1 cellular context compared by ENCODE assay signal in the genomic region with DNA sequence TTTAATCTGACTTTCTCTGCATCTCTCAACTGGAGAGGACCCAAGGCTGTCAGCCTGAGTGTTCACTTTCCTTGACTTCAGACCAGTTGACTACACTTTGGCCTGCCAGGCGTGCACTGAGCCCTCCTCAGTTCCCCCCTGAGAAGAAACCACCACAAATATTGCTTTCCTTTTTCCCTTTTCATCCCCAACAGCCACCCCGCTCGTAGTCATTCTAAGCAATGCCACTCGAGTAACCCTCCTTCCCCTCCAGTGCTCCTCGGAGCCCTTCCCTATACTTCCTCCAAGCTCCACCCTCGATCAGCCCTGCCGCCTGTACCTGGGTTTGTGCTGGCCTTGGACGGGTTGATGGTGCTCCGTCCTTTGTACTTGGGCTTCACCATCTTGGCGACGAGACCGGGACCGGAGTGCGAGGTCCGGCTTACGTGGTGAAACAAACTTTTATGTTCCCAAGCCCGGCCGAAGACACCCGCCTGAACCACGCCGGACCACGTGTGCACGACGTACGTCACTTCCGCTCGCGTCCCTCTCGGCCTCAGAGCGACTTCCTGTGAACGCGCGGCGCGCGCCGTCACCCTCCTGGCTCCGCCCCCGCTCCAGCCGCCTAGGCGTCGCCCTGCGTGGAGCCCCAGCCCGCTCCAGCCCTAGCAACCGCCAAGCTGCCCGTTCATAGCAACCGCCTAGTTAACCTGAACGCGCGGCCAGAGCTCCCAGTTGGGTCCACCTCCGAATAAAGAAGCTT.
TF ChIP-seq lines count a peak whose summit lies in the region.

A gene (minus strand): TSS at position 498 of the 742 bp plus-strand sequence. CDS start 115 bp downstream, at position 383.

TF ChIP-seq in HepG2, 621 proteins besides CTCF, POLR2A, EP300 and RAD21 (continued from another document and continues in another):
- TF ChIP-seq, protein P1, sequence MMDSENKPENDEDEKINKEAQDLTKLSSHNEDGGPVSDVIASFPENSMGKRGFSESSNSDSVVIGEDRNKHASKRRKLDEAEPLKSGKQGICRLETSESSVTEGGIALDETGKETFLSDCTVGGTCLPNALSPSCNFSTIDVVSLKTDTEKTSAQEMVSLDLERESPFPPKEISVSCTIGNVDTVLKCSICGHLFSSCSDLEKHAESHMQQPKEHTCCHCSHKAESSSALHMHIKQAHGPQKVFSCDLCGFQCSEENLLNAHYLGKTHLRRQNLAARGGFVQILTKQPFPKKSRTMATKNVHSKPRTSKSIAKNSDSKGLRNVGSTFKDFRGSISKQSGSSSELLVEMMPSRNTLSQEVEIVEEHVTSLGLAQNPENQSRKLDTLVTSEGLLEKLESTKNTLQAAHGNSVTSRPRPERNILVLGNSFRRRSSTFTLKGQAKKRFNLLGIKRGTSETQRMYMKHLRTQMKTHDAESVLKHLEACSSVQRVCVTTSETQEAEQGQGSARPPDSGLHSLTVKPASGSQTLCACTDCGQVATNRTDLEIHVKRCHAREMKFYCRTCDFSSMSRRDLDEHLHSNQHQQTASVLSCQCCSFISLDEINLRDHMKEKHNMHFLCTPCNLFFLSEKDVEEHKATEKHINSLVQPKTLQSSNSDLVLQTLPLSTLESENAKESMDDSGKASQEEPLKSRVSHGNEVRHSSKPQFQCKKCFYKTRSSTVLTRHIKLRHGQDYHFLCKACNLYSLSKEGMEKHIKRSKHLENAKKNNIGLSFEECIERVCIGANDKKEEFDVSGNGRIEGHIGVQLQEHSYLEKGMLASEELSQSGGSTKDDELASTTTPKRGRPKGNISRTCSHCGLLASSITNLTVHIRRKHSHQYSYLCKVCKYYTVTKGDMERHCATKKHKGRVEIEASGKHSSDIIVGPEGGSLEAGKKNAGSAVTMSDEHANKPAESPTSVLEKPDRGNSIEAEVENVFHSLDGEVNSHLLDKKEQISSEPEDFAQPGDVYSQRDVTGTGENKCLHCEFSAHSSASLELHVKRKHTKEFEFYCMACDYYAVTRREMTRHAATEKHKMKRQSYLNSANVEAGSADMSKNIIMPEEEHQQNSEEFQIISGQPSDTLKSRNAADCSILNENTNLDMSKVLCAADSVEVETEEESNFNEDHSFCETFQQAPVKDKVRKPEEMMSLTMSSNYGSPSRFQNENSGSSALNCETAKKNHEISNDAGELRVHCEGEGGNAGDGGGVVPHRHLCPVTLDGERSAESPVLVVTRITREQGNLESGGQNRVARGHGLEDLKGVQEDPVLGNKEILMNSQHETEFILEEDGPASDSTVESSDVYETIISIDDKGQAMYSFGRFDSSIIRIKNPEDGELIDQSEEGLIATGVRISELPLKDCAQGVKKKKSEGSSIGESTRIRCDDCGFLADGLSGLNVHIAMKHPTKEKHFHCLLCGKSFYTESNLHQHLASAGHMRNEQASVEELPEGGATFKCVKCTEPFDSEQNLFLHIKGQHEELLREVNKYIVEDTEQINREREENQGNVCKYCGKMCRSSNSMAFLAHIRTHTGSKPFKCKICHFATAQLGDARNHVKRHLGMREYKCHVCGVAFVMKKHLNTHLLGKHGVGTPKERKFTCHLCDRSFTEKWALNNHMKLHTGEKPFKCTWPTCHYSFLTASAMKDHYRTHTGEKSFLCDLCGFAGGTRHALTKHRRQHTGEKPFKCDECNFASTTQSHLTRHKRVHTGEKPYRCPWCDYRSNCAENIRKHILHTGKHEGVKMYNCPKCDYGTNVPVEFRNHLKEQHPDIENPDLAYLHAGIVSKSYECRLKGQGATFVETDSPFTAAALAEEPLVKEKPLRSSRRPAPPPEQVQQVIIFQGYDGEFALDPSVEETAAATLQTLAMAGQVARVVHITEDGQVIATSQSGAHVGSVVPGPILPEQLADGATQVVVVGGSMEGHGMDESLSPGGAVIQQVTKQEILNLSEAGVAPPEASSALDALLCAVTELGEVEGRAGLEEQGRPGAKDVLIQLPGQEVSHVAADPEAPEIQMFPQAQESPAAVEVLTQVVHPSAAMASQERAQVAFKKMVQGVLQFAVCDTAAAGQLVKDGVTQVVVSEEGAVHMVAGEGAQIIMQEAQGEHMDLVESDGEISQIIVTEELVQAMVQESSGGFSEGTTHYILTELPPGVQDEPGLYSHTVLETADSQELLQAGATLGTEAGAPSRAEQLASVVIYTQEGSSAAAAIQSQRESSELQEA (CRISPR knock-in tag; IDR thresholded peaks at IDR 0.05; ENCODE audit: not compliant biosample characterization), result no peak
- TF ChIP-seq ZFY (CRISPR knock-in tag; IDR thresholded peaks at IDR 0.05) (peak; percentile 69), PRPF4 (IDR thresholded peaks at IDR 0.05; ENCODE audit: low read depth, low read length, poor library complexity, severe bottlenecking) (no peak), YEATS2 (CRISPR knock-in tag; IDR thresholded peaks at IDR 0.05; ENCODE audit: borderline replicate concordance) (peak; percentile 81; the same call in 1 of the 2 replicates), ZNF841 (CRISPR knock-in tag; IDR thresholded peaks at IDR 0.05; ENCODE audit: borderline replicate concordance) (no peak), PHF5A (CRISPR knock-in tag; IDR thresholded peaks at IDR 0.05; ENCODE audit: low read depth, unreplicated experiment) (peak; percentile 50), CEBPB (IDR thresholded peaks at IDR 0.05; ENCODE audit: borderline replicate concordance, low read depth, low read length) (no peak), ZNF230 (CRISPR knock-in tag; IDR thresholded peaks at IDR 0.05) (peak; percentile 77; the same call in 1 of the 2 replicates), NCOA5 (CRISPR knock-in tag; IDR thresholded peaks at IDR 0.05) (no peak), PITX1 (CRISPR knock-in tag; IDR thresholded peaks at IDR 0.05) (peak; percentile 62; the same call in 1 of the 2 replicates), TARDBP (CRISPR knock-in tag; IDR thresholded peaks at IDR 0.05) (peak; percentile 67; the same call in 1 of the 2 replicates), ZNF460 (CRISPR knock-in tag; IDR thresholded peaks at IDR 0.05; ENCODE audit: borderline replicate concordance) (no peak), ZNF543 (CRISPR knock-in tag; IDR thresholded peaks at IDR 0.05) (no peak), ZNF446 (CRISPR knock-in tag; IDR thresholded peaks at IDR 0.05) (no peak), MXI1 (IDR thresholded peaks at IDR 0.05; ENCODE audit: borderline replicate concordance, low read depth, low read length) (peak; percentile 97; the same call in 2 of the 3 replicates), PHF20 (CRISPR knock-in tag; IDR thresholded peaks at IDR 0.05) (peak; percentile 89), ZKSCAN8 (CRISPR knock-in tag; IDR thresholded peaks at IDR 0.05; ENCODE audit: borderline replicate concordance) (no peak), MIXL1 (CRISPR knock-in tag; IDR thresholded peaks at IDR 0.05) (0 out of 2 replicates have a peak, but pooled peaks have one; percentile 19)
- TF ChIP-seq, protein P2, sequence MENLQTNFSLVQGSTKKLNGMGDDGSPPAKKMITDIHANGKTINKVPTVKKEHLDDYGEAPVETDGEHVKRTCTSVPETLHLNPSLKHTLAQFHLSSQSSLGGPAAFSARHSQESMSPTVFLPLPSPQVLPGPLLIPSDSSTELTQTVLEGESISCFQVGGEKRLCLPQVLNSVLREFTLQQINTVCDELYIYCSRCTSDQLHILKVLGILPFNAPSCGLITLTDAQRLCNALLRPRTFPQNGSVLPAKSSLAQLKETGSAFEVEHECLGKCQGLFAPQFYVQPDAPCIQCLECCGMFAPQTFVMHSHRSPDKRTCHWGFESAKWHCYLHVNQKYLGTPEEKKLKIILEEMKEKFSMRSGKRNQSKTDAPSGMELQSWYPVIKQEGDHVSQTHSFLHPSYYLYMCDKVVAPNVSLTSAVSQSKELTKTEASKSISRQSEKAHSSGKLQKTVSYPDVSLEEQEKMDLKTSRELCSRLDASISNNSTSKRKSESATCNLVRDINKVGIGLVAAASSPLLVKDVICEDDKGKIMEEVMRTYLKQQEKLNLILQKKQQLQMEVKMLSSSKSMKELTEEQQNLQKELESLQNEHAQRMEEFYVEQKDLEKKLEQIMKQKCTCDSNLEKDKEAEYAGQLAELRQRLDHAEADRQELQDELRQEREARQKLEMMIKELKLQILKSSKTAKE (CRISPR knock-in tag; IDR thresholded peaks at IDR 0.05; ENCODE audit: borderline replicate concordance), result no peak; the same call in 1 of the 2 replicates
- TF ChIP-seq, protein P3, sequence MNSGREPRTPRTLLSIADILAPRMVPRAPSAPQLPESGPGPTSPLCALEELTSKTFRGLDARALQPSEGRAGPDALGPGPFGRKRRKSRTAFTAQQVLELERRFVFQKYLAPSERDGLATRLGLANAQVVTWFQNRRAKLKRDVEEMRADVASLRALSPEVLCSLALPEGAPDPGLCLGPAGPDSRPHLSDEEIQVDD (CRISPR knock-in tag; IDR thresholded peaks at IDR 0.05; ENCODE audit: borderline replicate concordance), result peak; percentile 61; the same call in 1 of the 2 replicates
- TF ChIP-seq, protein P4, sequence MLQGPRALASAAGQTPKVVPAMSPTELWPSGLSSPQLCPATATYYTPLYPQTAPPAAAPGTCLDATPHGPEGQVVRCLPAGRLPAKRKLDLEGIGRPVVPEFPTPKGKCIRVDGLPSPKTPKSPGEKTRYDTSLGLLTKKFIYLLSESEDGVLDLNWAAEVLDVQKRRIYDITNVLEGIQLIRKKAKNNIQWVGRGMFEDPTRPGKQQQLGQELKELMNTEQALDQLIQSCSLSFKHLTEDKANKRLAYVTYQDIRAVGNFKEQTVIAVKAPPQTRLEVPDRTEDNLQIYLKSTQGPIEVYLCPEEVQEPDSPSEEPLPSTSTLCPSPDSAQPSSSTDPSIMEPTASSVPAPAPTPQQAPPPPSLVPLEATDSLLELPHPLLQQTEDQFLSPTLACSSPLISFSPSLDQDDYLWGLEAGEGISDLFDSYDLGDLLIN (CRISPR knock-in tag; IDR thresholded peaks at IDR 0.05; ENCODE audit: borderline replicate concordance), result no peak
- TF ChIP-seq, protein P5, sequence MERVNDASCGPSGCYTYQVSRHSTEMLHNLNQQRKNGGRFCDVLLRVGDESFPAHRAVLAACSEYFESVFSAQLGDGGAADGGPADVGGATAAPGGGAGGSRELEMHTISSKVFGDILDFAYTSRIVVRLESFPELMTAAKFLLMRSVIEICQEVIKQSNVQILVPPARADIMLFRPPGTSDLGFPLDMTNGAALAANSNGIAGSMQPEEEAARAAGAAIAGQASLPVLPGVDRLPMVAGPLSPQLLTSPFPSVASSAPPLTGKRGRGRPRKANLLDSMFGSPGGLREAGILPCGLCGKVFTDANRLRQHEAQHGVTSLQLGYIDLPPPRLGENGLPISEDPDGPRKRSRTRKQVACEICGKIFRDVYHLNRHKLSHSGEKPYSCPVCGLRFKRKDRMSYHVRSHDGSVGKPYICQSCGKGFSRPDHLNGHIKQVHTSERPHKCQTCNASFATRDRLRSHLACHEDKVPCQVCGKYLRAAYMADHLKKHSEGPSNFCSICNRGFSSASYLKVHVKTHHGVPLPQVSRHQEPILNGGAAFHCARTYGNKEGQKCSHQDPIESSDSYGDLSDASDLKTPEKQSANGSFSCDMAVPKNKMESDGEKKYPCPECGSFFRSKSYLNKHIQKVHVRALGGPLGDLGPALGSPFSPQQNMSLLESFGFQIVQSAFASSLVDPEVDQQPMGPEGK (CRISPR knock-in tag; IDR thresholded peaks at IDR 0.05), result 0 out of 2 replicates have a peak, but pooled peaks have one; percentile 10
- TF ChIP-seq, protein P6, sequence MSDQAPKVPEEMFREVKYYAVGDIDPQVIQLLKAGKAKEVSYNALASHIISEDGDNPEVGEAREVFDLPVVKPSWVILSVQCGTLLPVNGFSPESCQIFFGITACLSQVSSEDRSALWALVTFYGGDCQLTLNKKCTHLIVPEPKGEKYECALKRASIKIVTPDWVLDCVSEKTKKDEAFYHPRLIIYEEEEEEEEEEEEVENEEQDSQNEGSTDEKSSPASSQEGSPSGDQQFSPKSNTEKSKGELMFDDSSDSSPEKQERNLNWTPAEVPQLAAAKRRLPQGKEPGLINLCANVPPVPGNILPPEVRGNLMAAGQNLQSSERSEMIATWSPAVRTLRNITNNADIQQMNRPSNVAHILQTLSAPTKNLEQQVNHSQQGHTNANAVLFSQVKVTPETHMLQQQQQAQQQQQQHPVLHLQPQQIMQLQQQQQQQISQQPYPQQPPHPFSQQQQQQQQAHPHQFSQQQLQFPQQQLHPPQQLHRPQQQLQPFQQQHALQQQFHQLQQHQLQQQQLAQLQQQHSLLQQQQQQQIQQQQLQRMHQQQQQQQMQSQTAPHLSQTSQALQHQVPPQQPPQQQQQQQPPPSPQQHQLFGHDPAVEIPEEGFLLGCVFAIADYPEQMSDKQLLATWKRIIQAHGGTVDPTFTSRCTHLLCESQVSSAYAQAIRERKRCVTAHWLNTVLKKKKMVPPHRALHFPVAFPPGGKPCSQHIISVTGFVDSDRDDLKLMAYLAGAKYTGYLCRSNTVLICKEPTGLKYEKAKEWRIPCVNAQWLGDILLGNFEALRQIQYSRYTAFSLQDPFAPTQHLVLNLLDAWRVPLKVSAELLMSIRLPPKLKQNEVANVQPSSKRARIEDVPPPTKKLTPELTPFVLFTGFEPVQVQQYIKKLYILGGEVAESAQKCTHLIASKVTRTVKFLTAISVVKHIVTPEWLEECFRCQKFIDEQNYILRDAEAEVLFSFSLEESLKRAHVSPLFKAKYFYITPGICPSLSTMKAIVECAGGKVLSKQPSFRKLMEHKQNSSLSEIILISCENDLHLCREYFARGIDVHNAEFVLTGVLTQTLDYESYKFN (CRISPR knock-in tag; conservative IDR thresholded peaks at IDR 0.05), result peak; percentile 41; the same call in 1 of the 2 replicates
